In genomic region chr2:30883184-30883583, GRCh38 we compare ENCODE assay signal across 33 cellular contexts.
"Had no signal": no experiment of that assay in that cellular context is flagged by ENCODE, and none has a peak within 500 bp of the region (broad histone marks: within the 10 kb centered on the region; RNA-seq: fewer than 3 reads in every experiment).

No MANE protein-coding gene starts in this region.

- H3K9me3 ChIP-seq: adrenal gland, body of pancreas, esophagus squamous epithelium had no signal

- H3K9me3 Mint-ChIP-seq: activated B cell treated with CpG ODN at 0.5 μM for 24 hours; activated CD4-positive, alpha-beta memory T cell treated with anti-CD3 and anti-CD28 coated beads for 36 hours; activated CD4-positive, alpha-beta T cell treated with anti-CD3 and anti-CD28 coated beads, Interleukin-2, amount 10 ng/mL, durations not matched to agents 24 days and 14 days; activated naive CD4-positive, alpha-beta T cell treated with anti-CD3 and anti-CD28 coated beads for 36 hours; activated naive CD4-positive, alpha-beta T cell treated with anti-CD3 and anti-CD28 coated beads, Interleukin-2, amount 50 U/mL, for 24 hours; activated naive CD8-positive, alpha-beta T cell treated with anti-CD3 and anti-CD28 coated beads for 36 hours; activated naive CD8-positive, alpha-beta T cell treated with anti-CD3 and anti-CD28 coated beads, Interleukin-2, amount 50 U/mL, for 24 hours; activated T-helper 1 cell treated with anti-CD3 and anti-CD28 coated beads, Interleukin-12 subunit alpha, Interleukin-12 subunit beta, Interleukin-2, Interleukin-4 antibody, amounts not matched to agents 30 ng/mL and 10 ng/mL and 1 ng/mL, durations not matched to agents 14 hours and 24 hours and 36 hours; activated T-helper 2 cell treated with anti-CD3 and anti-CD28 coated beads, Interferon-gamma antibody, Interleukin-2, Interleukin-4, amounts not matched to agents 10 μg/mL and 5 μg/mL and 100 μg/mL, durations not matched to agents 14 hours and 24 hours and 36 hours; effector memory CD8-positive, alpha-beta T cell; T-helper 2 cell treated with Interferon-gamma antibody and Interleukin-4, amounts not matched to agents 5 μg/mL and 100 μg/mL, for 36 hours had no signal

- H3K27me3 Mint-ChIP-seq: activated B cell treated with CpG ODN at 0.5 μM for 24 hours; activated CD4-positive, alpha-beta T cell treated with anti-CD3 and anti-CD28 coated beads, Interleukin-2, amount 10 ng/mL, durations not matched to agents 24 days and 14 days; activated naive CD8-positive, alpha-beta T cell treated with anti-CD3 and anti-CD28 coated beads, Interleukin-2, amount 50 U/mL, for 24 hours had no signal

- H3K27me3 ChIP-seq: adrenal gland, body of pancreas had no signal

- H3K36me3 Mint-ChIP-seq: activated CD4-positive, alpha-beta memory T cell treated with anti-CD3 and anti-CD28 coated beads for 36 hours; activated CD8-positive, alpha-beta memory T cell treated with anti-CD3 and anti-CD28 coated beads, Interleukin-2, amount 10 ng/mL, durations not matched to agents 7 days and 5 days; activated naive CD4-positive, alpha-beta T cell treated with anti-CD3 and anti-CD28 coated beads, Interleukin-2, amount 50 U/mL, for 24 hours; activated naive CD8-positive, alpha-beta T cell treated with anti-CD3 and anti-CD28 coated beads for 36 hours had no signal

- ATAC-seq: activated CD4-positive, CD25-positive, alpha-beta regulatory T cell treated with anti-CD3 and anti-CD28 coated beads, Interleukin-2, amount 50 U/mL, for 24 hours; activated CD8-positive, alpha-beta memory T cell treated with anti-CD3 and anti-CD28 coated beads, Interleukin-2, amount 10 ng/mL, durations not matched to agents 7 days and 5 days; activated CD8-positive, alpha-beta T cell treated with anti-CD3 and anti-CD28 coated beads, Interleukin-2, amount 10 ng/mL, durations not matched to agents 7 days and 5 days; activated naive CD8-positive, alpha-beta T cell treated with anti-CD3 and anti-CD28 coated beads, Interleukin-2, amount 50 U/mL, for 24 hours; body of pancreas; effector memory CD8-positive, alpha-beta T cell; gastroesophageal sphincter; heart right ventricle; T-helper 17 cell had no signal

- H3K27ac Mint-ChIP-seq: activated B cell treated with CpG ODN at 0.5 μM for 24 hours; activated CD4-positive, alpha-beta memory T cell treated with anti-CD3 and anti-CD28 coated beads for 36 hours; activated CD4-positive, alpha-beta T cell treated with anti-CD3 and anti-CD28 coated beads, Interleukin-2, amount 10 ng/mL, durations not matched to agents 24 days and 14 days; activated CD8-positive, alpha-beta memory T cell treated with anti-CD3 and anti-CD28 coated beads, Interleukin-2, amount 10 ng/mL, durations not matched to agents 7 days and 5 days; activated CD8-positive, alpha-beta T cell treated with anti-CD3 and anti-CD28 coated beads, Interleukin-2, amount 10 ng/mL, durations not matched to agents 7 days and 5 days; activated naive CD4-positive, alpha-beta T cell treated with anti-CD3 and anti-CD28 coated beads for 36 hours; activated naive CD4-positive, alpha-beta T cell treated with anti-CD3 and anti-CD28 coated beads, Interleukin-2, amount 50 U/mL, for 24 hours; activated naive CD8-positive, alpha-beta T cell treated with anti-CD3 and anti-CD28 coated beads for 36 hours; activated naive CD8-positive, alpha-beta T cell treated with anti-CD3 and anti-CD28 coated beads, Interleukin-2, amount 50 U/mL, for 24 hours; activated T-helper 1 cell treated with anti-CD3 and anti-CD28 coated beads, Interleukin-12 subunit alpha, Interleukin-12 subunit beta, Interleukin-2, Interleukin-4 antibody, amounts not matched to agents 30 ng/mL and 10 ng/mL and 1 ng/mL, durations not matched to agents 14 hours and 24 hours and 36 hours; activated T-helper 2 cell treated with anti-CD3 and anti-CD28 coated beads, Interferon-gamma antibody, Interleukin-2, Interleukin-4, amounts not matched to agents 10 μg/mL and 5 μg/mL and 100 μg/mL, durations not matched to agents 14 hours and 24 hours and 36 hours; effector memory CD8-positive, alpha-beta T cell; T-helper 17 cell; T-helper 2 cell treated with Interferon-gamma antibody and Interleukin-4, amounts not matched to agents 5 μg/mL and 100 μg/mL, for 36 hours had no signal

- H3K27ac ChIP-seq: adrenal gland, body of pancreas, epithelial cell of prostate, esophagus squamous epithelium, gastroesophageal sphincter, heart right ventricle had no signal

- H3K4me3 ChIP-seq: adrenal gland, body of pancreas, esophagus squamous epithelium, gastroesophageal sphincter, heart right ventricle had no signal

- H3K4me1 Mint-ChIP-seq: activated B cell treated with CpG ODN at 0.5 μM for 24 hours; activated CD4-positive, alpha-beta T cell treated with anti-CD3 and anti-CD28 coated beads, Interleukin-2, amount 10 ng/mL, durations not matched to agents 24 days and 14 days; activated CD8-positive, alpha-beta memory T cell treated with anti-CD3 and anti-CD28 coated beads, Interleukin-2, amount 10 ng/mL, durations not matched to agents 7 days and 5 days; activated naive CD4-positive, alpha-beta T cell treated with anti-CD3 and anti-CD28 coated beads, Interleukin-2, amount 50 U/mL, for 24 hours; activated naive CD8-positive, alpha-beta T cell treated with anti-CD3 and anti-CD28 coated beads for 36 hours; activated naive CD8-positive, alpha-beta T cell treated with anti-CD3 and anti-CD28 coated beads, Interleukin-2, amount 50 U/mL, for 24 hours; T-helper 17 cell had no signal

- DNase-seq: activated B cell treated with CpG ODN at 0.5 μM for 24 hours; activated CD4-positive, alpha-beta memory T cell treated with anti-CD3 and anti-CD28 coated beads for 36 hours; activated CD4-positive, alpha-beta T cell treated with anti-CD3 and anti-CD28 coated beads, Interleukin-2, amount 10 ng/mL, durations not matched to agents 24 days and 14 days; activated CD8-positive, alpha-beta memory T cell treated with anti-CD3 and anti-CD28 coated beads, Interleukin-2, amount 10 ng/mL, durations not matched to agents 7 days and 5 days; activated CD8-positive, alpha-beta memory T cell treated with anti-CD3 and anti-CD28 coated beads, Interleukin-2, amount 50 U/mL, for 4 hours; activated CD8-positive, alpha-beta T cell treated with anti-CD3 and anti-CD28 coated beads, Interleukin-2, amount 10 ng/mL, durations not matched to agents 7 days and 5 days; activated effector memory CD4-positive, alpha-beta T cell treated with anti-CD3 and anti-CD28 coated beads, Interleukin-2, amount 50 U/mL, for 16 hours; activated naive CD4-positive, alpha-beta T cell treated with anti-CD3 and anti-CD28 coated beads for 36 hours; activated naive CD8-positive, alpha-beta T cell treated with anti-CD3 and anti-CD28 coated beads for 36 hours; activated naive CD8-positive, alpha-beta T cell treated with anti-CD3 and anti-CD28 coated beads, Interleukin-2, amount 50 U/mL, for 24 hours; activated T-cell treated with anti-CD3 and anti-CD28 coated beads, Interleukin-2, amount 50 U/mL, for 1 hour; activated T-cell treated with anti-CD3 and anti-CD28 coated beads, Interleukin-2, amount 50 U/mL, for 48 hours; adrenal gland; amygdala; aorta; body of pancreas; caudate nucleus; cortex of kidney; dermis blood vessel endothelial cell; effector CD4-positive, alpha-beta T cell; effector memory CD8-positive, alpha-beta T cell; esophagus squamous epithelium; foreskin melanocyte; heart right ventricle; T-helper 1 cell; T-helper 17 cell had no signal

- H3K4me3 Mint-ChIP-seq: activated B cell treated with CpG ODN at 0.5 μM for 24 hours; activated CD4-positive, alpha-beta memory T cell treated with anti-CD3 and anti-CD28 coated beads for 36 hours; activated CD4-positive, alpha-beta T cell treated with anti-CD3 and anti-CD28 coated beads, Interleukin-2, amount 10 ng/mL, durations not matched to agents 24 days and 14 days; activated CD8-positive, alpha-beta memory T cell treated with anti-CD3 and anti-CD28 coated beads, Interleukin-2, amount 10 ng/mL, durations not matched to agents 7 days and 5 days; activated CD8-positive, alpha-beta T cell treated with anti-CD3 and anti-CD28 coated beads, Interleukin-2, amount 10 ng/mL, durations not matched to agents 7 days and 5 days; activated naive CD4-positive, alpha-beta T cell treated with anti-CD3 and anti-CD28 coated beads for 36 hours; activated naive CD4-positive, alpha-beta T cell treated with anti-CD3 and anti-CD28 coated beads, Interleukin-2, amount 50 U/mL, for 24 hours; activated naive CD8-positive, alpha-beta T cell treated with anti-CD3 and anti-CD28 coated beads for 36 hours; activated naive CD8-positive, alpha-beta T cell treated with anti-CD3 and anti-CD28 coated beads, Interleukin-2, amount 50 U/mL, for 24 hours; activated T-helper 1 cell treated with anti-CD3 and anti-CD28 coated beads, Interleukin-12 subunit alpha, Interleukin-12 subunit beta, Interleukin-2, Interleukin-4 antibody, amounts not matched to agents 30 ng/mL and 10 ng/mL and 1 ng/mL, durations not matched to agents 14 hours and 24 hours and 36 hours; effector memory CD8-positive, alpha-beta T cell; T-helper 17 cell; T-helper 2 cell treated with Interferon-gamma antibody and Interleukin-4, amounts not matched to agents 5 μg/mL and 100 μg/mL, for 36 hours had no signal

- H3K36me3 ChIP-seq: adrenal gland, esophagus squamous epithelium, gastroesophageal sphincter, heart right ventricle had no signal

- H3K4me1 ChIP-seq: adrenal gland, body of pancreas, gastroesophageal sphincter, heart right ventricle had no signal
